In the genomic region with DNA sequence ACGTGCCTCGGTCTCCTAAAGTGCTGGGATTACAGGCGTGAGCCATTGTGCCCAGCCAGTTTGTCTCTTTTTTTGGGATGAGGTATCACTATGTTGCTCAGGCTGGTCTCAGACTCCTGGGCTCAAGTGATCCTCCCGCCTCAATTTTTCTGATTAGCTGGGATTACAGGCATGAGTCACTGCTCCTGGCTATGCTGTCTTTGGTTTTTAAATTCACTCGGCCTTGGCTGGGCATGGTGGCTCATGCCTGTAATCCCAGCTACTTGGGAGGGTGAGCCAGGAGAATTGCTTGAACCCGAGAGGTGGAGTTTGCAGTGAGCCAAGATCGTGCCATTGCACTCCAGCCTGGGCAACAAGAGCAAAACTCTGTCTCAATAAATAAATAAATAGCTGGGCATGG, we compare ENCODE assay signal across 5 cellular contexts. TPM values are rescaled to one million over a fixed set of nuclear protein-coding genes. Genes with fewer than 3 reads are reported as not detected.
"Had no signal": no experiment of that assay in that cellular context is flagged by ENCODE, and none has a peak within 500 bp of the region (broad histone marks: within the 10 kb centered on the region; RNA-seq: fewer than 3 reads in every experiment).

No MANE protein-coding gene starts in this region.

RNA-seq across cellular contexts. Expression of gene PRSS8, which starts 8.9 kb away (rescaled TPM):
- total RNA-seq: activated CD4-positive, alpha-beta memory T cell treated with anti-CD3 and anti-CD28 coated beads, Interleukin-2, amount 10 ng/mL, durations not matched to agents 7 days and 5 days; frontal cortex; naive thymus-derived CD4-positive, alpha-beta T cell; psoas muscle had no signal
- polyA plus RNA-seq: immature natural killer cell; naive thymus-derived CD4-positive, alpha-beta T cell had no signal
